ENCODE assay signal across 1 cellular context in genomic region chr9:37126214-37126788, GRCh38.
TF ChIP-seq lines count a peak whose summit lies in the region.

No MANE protein-coding gene starts in this region.

TF ChIP-seq in K562, 482 proteins besides CTCF, POLR2A, EP300 and RAD21 (continued from another document and continues in another):
- TF ChIP-seq FOXO4 (CRISPR knock-in tag; IDR thresholded peaks at IDR 0.05) = no peak
- TF ChIP-seq MIER1 (IDR thresholded peaks at IDR 0.05; ENCODE audit: low read depth) = no peak
- no peak for TF ChIP-seq DLX4 (CRISPR knock-in tag; IDR thresholded peaks at IDR 0.05)
- no peak for TF ChIP-seq NBN (IDR thresholded peaks at IDR 0.05; ENCODE audit: low read depth)
- no peak for TF ChIP-seq SP1 (CRISPR knock-in tag; IDR thresholded peaks at IDR 0.05)
- no peak for TF ChIP-seq EWSR1 (IDR thresholded peaks at IDR 0.05; ENCODE audit: borderline replicate concordance, low read depth, partially characterized antibody)
- no peak for TF ChIP-seq NFYB (IDR thresholded peaks at IDR 0.05; ENCODE audit: extremely low read depth, insufficient read length)
- TF ChIP-seq ZNF282 (CRISPR knock-in tag; IDR thresholded peaks at IDR 0.05) = no peak
- TF ChIP-seq VEZF1 (CRISPR knock-in tag; IDR thresholded peaks at IDR 0.05) = no peak
- 0 out of 2 replicates have a peak, but pooled peaks have one; percentile 10 for TF ChIP-seq TSC22D4 (tag; IDR thresholded peaks at IDR 0.05)
- no peak for TF ChIP-seq E2F3 (CRISPR knock-in tag; IDR thresholded peaks at IDR 0.05)
- no peak for TF ChIP-seq OTX1 (CRISPR knock-in tag; IDR thresholded peaks at IDR 0.05)
- TF ChIP-seq DDX20 (tag; IDR thresholded peaks at IDR 0.05; ENCODE audit: low read depth) = no peak
- no peak for TF ChIP-seq ZNF511 (CRISPR knock-in tag; IDR thresholded peaks at IDR 0.05)
- TF ChIP-seq NR2C1 (IDR thresholded peaks at IDR 0.05) = peak; percentile 74
- TF ChIP-seq NR2C1 (tag; IDR thresholded peaks at IDR 0.05) = peak; percentile 86
- TF ChIP-seq ETS2 (tag; IDR thresholded peaks at IDR 0.05; ENCODE audit: borderline replicate concordance, poor library complexity, severe bottlenecking) = no peak
- TF ChIP-seq MEF2D (tag; conservative IDR thresholded peaks at IDR 0.05; ENCODE audit: low read depth) = no peak
- TF ChIP-seq ZBTB49 (CRISPR knock-in tag; IDR thresholded peaks at IDR 0.05; ENCODE audit: borderline replicate concordance) = no peak
- TF ChIP-seq USF2 (CRISPR knock-in tag; IDR thresholded peaks at IDR 0.05) = no peak
- no peak for TF ChIP-seq ZNF639 (CRISPR knock-in tag; conservative IDR thresholded peaks at IDR 0.05 in 1 of 2, IDR thresholded peaks at IDR 0.05 in 1 of 2)
- no peak for TF ChIP-seq ZBTB5 (IDR thresholded peaks at IDR 0.05)
- no peak for TF ChIP-seq TRIM28 (IDR thresholded peaks at IDR 0.05)
- TF ChIP-seq RREB1 (CRISPR knock-in tag; IDR thresholded peaks at IDR 0.05) = no peak
- no peak for TF ChIP-seq THAP12 (CRISPR knock-in tag; IDR thresholded peaks at IDR 0.05)
- no peak for TF ChIP-seq GABPB2 (CRISPR knock-in tag; conservative IDR thresholded peaks at IDR 0.05)
- no peak for TF ChIP-seq RBM39 (optimal IDR thresholded peaks at IDR 0.05; ENCODE audit: low read depth, low read length)
- TF ChIP-seq ETV1 (tag; conservative IDR thresholded peaks at IDR 0.05; ENCODE audit: low read depth) = no peak
- no peak for TF ChIP-seq MXD1 (CRISPR knock-in tag; IDR thresholded peaks at IDR 0.05; ENCODE audit: borderline replicate concordance, poor library complexity, severe bottlenecking)
- TF ChIP-seq NKRF (IDR thresholded peaks at IDR 0.05; ENCODE audit: borderline replicate concordance) = no peak
- no peak for TF ChIP-seq YY1 (IDR thresholded peaks at IDR 0.05; ENCODE audit: borderline replicate concordance in 1 of 3, control insufficient read depth in 1 of 3, extremely low read depth in 1 of 3, insufficient read depth in 3 of 3, insufficient read length in 1 of 3, insufficient replicate concordance in 2 of 3, low read depth in 1 of 3, low read length in 2 of 3)
- TF ChIP-seq ARID1B (IDR thresholded peaks at IDR 0.05) = peak; percentile 54
- TF ChIP-seq FOSL1 (tag; conservative IDR thresholded peaks at IDR 0.05) = peak; percentile 92
- no peak for TF ChIP-seq KHSRP (IDR thresholded peaks at IDR 0.05)
- no peak for TF ChIP-seq CBFA2T2 (conservative IDR thresholded peaks at IDR 0.05)
- no peak for TF ChIP-seq MTF1 (CRISPR knock-in tag; IDR thresholded peaks at IDR 0.05; ENCODE audit: borderline replicate concordance)
- TF ChIP-seq RBFOX2 (IDR thresholded peaks at IDR 0.05; ENCODE audit: low read depth, low read length) = no peak
